In genomic region chr7:102284399-102284798, GRCh38 we compare ENCODE assay signal across 12 cellular contexts. TPM values are rescaled to one million over a fixed set of nuclear protein-coding genes. Genes with fewer than 3 reads are reported as not detected.
DNase-seq lines count a peak whose midpoint lies in the region; ATAC-seq and TF ChIP-seq lines count a peak whose summit lies in the region.
"Had no signal": no experiment of that assay in that cellular context is flagged by ENCODE, and none has a peak within 500 bp of the region (broad histone marks: within the 10 kb centered on the region; RNA-seq: fewer than 3 reads in every experiment).

No MANE protein-coding gene starts in this region.

- H3K27me3 Mint-ChIP-seq in CD4-positive, alpha-beta T cell = no peaks in the 10 kb centered on the region
- H3K27me3 Mint-ChIP-seq in activated T-cell treated with anti-CD3 and anti-CD28 coated beads, Interleukin-2, amount 50 U/mL, for 24 hours = peaks cover 15% of the 10 kb centered on the region
- peaks cover 0 to 22% (median 0%) of the 10 kb centered on the region in 5 donors for H3K27me3 Mint-ChIP-seq in naive thymus-derived CD4-positive, alpha-beta T cell

- no peak overlapping the region for H3K4me3 ChIP-seq in naive thymus-derived CD4-positive, alpha-beta T cell (ENCODE audit: low read length)

- H3K4me1 ChIP-seq in naive thymus-derived CD4-positive, alpha-beta T cell (ENCODE audit: control insufficient read depth in 2 of 2, insufficient read depth in 2 of 2, low read length in 2 of 2) = peaks cover 17 to 19% of the 10 kb centered on the region in 2 donors

- POLR2A ChIA-PET in CD4-positive, alpha-beta T cell (lab: Charles Lee) = no interaction called here
- POLR2A ChIA-PET in naive thymus-derived CD4-positive, alpha-beta T cell (lab: Charles Lee) = no interaction called here

- peak; percentile 20 for ATAC-seq in CD4-positive, alpha-beta T cell (ENCODE audit: poor library complexity)
- peak; percentile 21 for ATAC-seq in naive thymus-derived CD4-positive, alpha-beta T cell
- ATAC-seq in left ventricle myocardium superior = no peak
- no peak for ATAC-seq in GM21526 (IDR thresholded peaks at IDR 0.05; ENCODE audit: low FRiP score, unreplicated experiment)

- no peaks in the 10 kb centered on the region for H3K27me3 ChIP-seq in CD4-positive, alpha-beta T cell (ENCODE audit: control insufficient read depth, insufficient read depth, low read length)
- H3K27me3 ChIP-seq in naive thymus-derived CD4-positive, alpha-beta T cell (ENCODE audit: control insufficient read depth in 2 of 2, insufficient read depth in 2 of 2, low read length in 2 of 2) = no peaks in the 10 kb centered on the region
- H3K27me3 ChIP-seq: SJSA1 had no signal

- H3K36me3 Mint-ChIP-seq in CD4-positive, alpha-beta T cell (ENCODE audit: low read depth) = no peaks in the 10 kb centered on the region
- no peaks in the 10 kb centered on the region for H3K36me3 Mint-ChIP-seq in activated T-cell treated with anti-CD3 and anti-CD28 coated beads, Interleukin-2, amount 50 U/mL, for 24 hours (ENCODE audit: low read depth)
- H3K36me3 Mint-ChIP-seq in naive thymus-derived CD4-positive, alpha-beta T cell = no peaks in the 10 kb centered on the region

- no peaks in the 10 kb centered on the region for H3K9me3 Mint-ChIP-seq in CD4-positive, alpha-beta T cell
- H3K9me3 Mint-ChIP-seq in activated T-cell treated with anti-CD3 and anti-CD28 coated beads, Interleukin-2, amount 50 U/mL, for 24 hours = no peaks in the 10 kb centered on the region
- H3K9me3 Mint-ChIP-seq in naive thymus-derived CD4-positive, alpha-beta T cell = no peaks in the 10 kb centered on the region
- H3K9me3 Mint-ChIP-seq: endodermal cell had no signal

- H3K4me1 Mint-ChIP-seq in CD4-positive, alpha-beta T cell (ENCODE audit: low read depth) = peaks cover 14% of the 10 kb centered on the region
- peaks cover 29% of the 10 kb centered on the region for H3K4me1 Mint-ChIP-seq in activated T-cell treated with anti-CD3 and anti-CD28 coated beads, Interleukin-2, amount 50 U/mL, for 24 hours (ENCODE audit: low read depth)
- peaks cover 13 to 31% (median 26%) of the 10 kb centered on the region in 7 donors for H3K4me1 Mint-ChIP-seq in naive thymus-derived CD4-positive, alpha-beta T cell

- CTCF ChIA-PET in CD4-positive, alpha-beta T cell (lab: Charles Lee) = no interaction called here
- CTCF ChIA-PET in naive thymus-derived CD4-positive, alpha-beta T cell (lab: Charles Lee) = no interaction called here

- TF ChIP-seq CTCF in CD4-positive, alpha-beta T cell (IDR thresholded peaks at IDR 0.05) = no peak

- H3K27ac Mint-ChIP-seq in CD4-positive, alpha-beta T cell = peak overlapping the region; percentile 63
- no peak overlapping the region for H3K27ac Mint-ChIP-seq in activated T-cell treated with anti-CD3 and anti-CD28 coated beads, Interleukin-2, amount 50 U/mL, for 24 hours
- H3K27ac Mint-ChIP-seq in naive thymus-derived CD4-positive, alpha-beta T cell = peak overlapping the region in 5 of 9 donors; percentile 32 to 73 (median 63)
- H3K27ac Mint-ChIP-seq: endodermal cell had no signal

- H3K9me3 ChIP-seq in CD4-positive, alpha-beta T cell (ENCODE audit: control insufficient read depth, low read length) = no peaks in the 10 kb centered on the region
- no peaks in the 10 kb centered on the region for H3K9me3 ChIP-seq in naive thymus-derived CD4-positive, alpha-beta T cell (ENCODE audit: control insufficient read depth in 2 of 3, low read length in 3 of 3)

- intact Hi-C loops in CD4-positive, alpha-beta T cell (cut with DNase I, micrococcal nuclease) = loop anchor here in 1 of 2 experiments (10.0 kb wide), 2 partner anchors 460 to 790 kb away; partner anchors contain the start of genes ARMC10, FAM185A and FBXL13
- intact Hi-C loops in naive thymus-derived CD4-positive, alpha-beta T cell (cut with micrococcal nuclease) = loop anchor here in 1 of 2 donors (10.0 kb wide), 1 partner anchor 180 kb away; the partner anchor contains the start of genes ALKBH4 and LRWD1
- intact Hi-C loops in left ventricle myocardium superior (cut with micrococcal nuclease) = no loop called here

- no peaks in the 10 kb centered on the region for H3K36me3 ChIP-seq in naive thymus-derived CD4-positive, alpha-beta T cell (ENCODE audit: control insufficient read depth in 2 of 3, insufficient read depth in 3 of 3, low read length in 3 of 3)

- no peak overlapping the region for H3K27ac ChIP-seq in CD4-positive, alpha-beta T cell (ENCODE audit: low read depth, low read length)
- no peak overlapping the region for H3K27ac ChIP-seq in naive thymus-derived CD4-positive, alpha-beta T cell (ENCODE audit: low read depth, low read length)
- H3K27ac ChIP-seq: SJSA1 had no signal

- DNase-seq in CD4-positive, alpha-beta T cell = peak in 2 of 10 experiments; percentile 18 to 23
- peak; percentile 75 for DNase-seq in HT1080 (ENCODE audit: low read depth)
- peak; percentile 42 for DNase-seq in activated T-cell treated with anti-CD3 and anti-CD28 coated beads, Interleukin-2, amount 50 U/mL, for 24 hours
- DNase-seq in naive thymus-derived CD4-positive, alpha-beta T cell = peak in 2 of 9 donors; percentile 11 to 32
- no peak for DNase-seq in left ventricle myocardium superior
- DNase-seq in NCI-H187 (lab: John Stamatoyannopoulos, UW) = no peak
- DNase-seq in NCI-H446 treated with DMSO at 0.1 percent for 48 hours (lab: John Stamatoyannopoulos, UW) = no peak
- DNase-seq: endodermal cell; NCI-H1105; stimulated activated CD4-positive, alpha-beta T cell treated with anti-CD3 and anti-CD28 coated beads, Interleukin-12 subunit alpha, Interleukin-12 subunit beta, amount 100 ng/mL, for 4 hours had no signal

- peak overlapping the region; percentile 91 for H3K4me3 Mint-ChIP-seq in CD4-positive, alpha-beta T cell
- H3K4me3 Mint-ChIP-seq in activated T-cell treated with anti-CD3 and anti-CD28 coated beads, Interleukin-2, amount 50 U/mL, for 24 hours = no peak overlapping the region
- peak overlapping the region in 7 of 10 donors; percentile 60 to 81 (median 71) for H3K4me3 Mint-ChIP-seq in naive thymus-derived CD4-positive, alpha-beta T cell

RNA-seq across cellular contexts. Expression of gene SH2B2, which starts 2.3 kb away (rescaled TPM):
- under 1 TPM; 0.77 to 0.95 TPM for total RNA-seq in CD4-positive, alpha-beta T cell
- 0.90 and 1.2 TPM in 2 replicates for total RNA-seq in HT1080 (2014; rRNA removed; shearing (Covaris generic))
- polyA plus RNA-seq in HT1080 (2015; cell fraction: cytosol; rRNA removed) = 2.2 and 2.6 TPM in 2 replicates
- polyA plus RNA-seq in HT1080 (2015; cell fraction: nucleus; rRNA removed) = 0.73 and 2.3 TPM in 2 replicates
- total RNA-seq in naive thymus-derived CD4-positive, alpha-beta T cell = 10 to 100 TPM in 1 of 5 experiments, 1 to 10 TPM in 3, under 1 TPM in 1; 0.87 to 10.9 (median 2.0) TPM
- under 1 TPM; 0.25 to 0.58 TPM for polyA plus RNA-seq in naive thymus-derived CD4-positive, alpha-beta T cell
- 0.99 TPM for total RNA-seq in left ventricle myocardium superior

Comparison
In these comparisons a context has a peak if more than half of its experiments do, and no peak if none do; other contexts are left out.
1. ATAC-seq: peak in CD4-positive, alpha-beta T cell (single experiment) and naive thymus-derived CD4-positive, alpha-beta T cell (single experiment); none in left ventricle myocardium superior (single experiment) and GM21526 (single experiment).
2. DNase-seq: peak in HT1080 (single experiment) and activated T-cell treated with anti-CD3 and anti-CD28 coated beads, Interleukin-2, amount 50 U/mL, for 24 hours (single experiment); none in left ventricle myocardium superior (single experiment), NCI-H187 (0 of 2) and NCI-H446 treated with DMSO at 0.1 percent for 48 hours (single experiment).